11 cellular contexts compared by ENCODE assay signal in genomic region chr17:17810374-17811248, GRCh38. TPM values are rescaled to one million over a fixed set of nuclear protein-coding genes. Genes with fewer than 3 reads are reported as not detected.
DNase-seq lines count a peak whose midpoint lies in the region; ATAC-seq, FAIRE-seq and TF ChIP-seq lines count a peak whose summit lies in the region.
"Had no signal": no experiment of that assay in that cellular context is flagged by ENCODE, and none has a peak within 500 bp of the region (broad histone marks: within the 10 kb centered on the region; RNA-seq: fewer than 3 reads in every experiment).

No MANE protein-coding gene starts in this region.

- H3K9me3 ChIP-seq in kidney (ENCODE audit: control insufficient read depth in 1 of 2, low read length in 2 of 2) = no peaks in the 10 kb centered on the region

- H3K4me1 ChIP-seq in kidney (ENCODE audit: control insufficient read depth in 1 of 2, insufficient read depth in 1 of 2, low read depth in 1 of 2, low read length in 2 of 2) = peaks cover 6 to 14% of the 10 kb centered on the region in 2 donors

- peaks cover 6 to 10% of the 10 kb centered on the region in 2 donors for H3K36me3 ChIP-seq in kidney (ENCODE audit: control insufficient read depth in 1 of 2, insufficient read depth in 2 of 2, low read length in 2 of 2)

- peak overlapping the region; percentile 25 for H3K4me3 ChIP-seq in LNCaP clone FGC (ENCODE audit: low read depth, low read length)
- peak overlapping the region in 35 of 59 donors; percentile 3 to 53 (median 31) for H3K4me3 ChIP-seq in dorsolateral prefrontal cortex
- H3K4me3 ChIP-seq in kidney (ENCODE audit: low read length in 2 of 2) = no peak overlapping the region

- no peak for FAIRE-seq in kidney (lab: Jason Lieb, UNC)

- peak overlapping the region in 1 of 2 donors; percentile 58 for H3K9ac ChIP-seq in kidney (ENCODE audit: low read length in 2 of 2)

- H3K27me3 ChIP-seq in dorsolateral prefrontal cortex = no peaks in the 10 kb centered on the region

- H3K27ac ChIP-seq in dorsolateral prefrontal cortex (peak overlapping the region in 57 of 59 donors; percentile 3 to 99 (median 79)), kidney (ENCODE audit: low read depth in 2 of 2, low read length in 2 of 2) (peak overlapping the region; percentile 8 to 57), temporal lobe (ENCODE audit: low read depth, low read length) (peak overlapping the region; percentile 44)

- TF ChIP-seq CTCF in LNCaP clone FGC (IDR thresholded peaks at IDR 0.05; ENCODE audit: control insufficient read depth, extremely low read depth, insufficient read depth) (no peak), dorsolateral prefrontal cortex (IDR thresholded peaks at IDR 0.05 in 54 of 56, conservative IDR thresholded peaks at IDR 0.05 in 2 of 56; ENCODE audit: low read depth in 1 of 56, partially characterized antibody in 56 of 56) (peak in 1 of 56 donors; percentile 7), kidney (IDR thresholded peaks at IDR 0.05; ENCODE audit: borderline replicate concordance, extremely low read depth, insufficient read depth) (no peak)

- intact Hi-C loops in dorsolateral prefrontal cortex (cut with DNase I) (loop anchor here (5.0 to 10.0 kb wide), 5 partner anchors 37 to 227 kb away; partner anchors contain the start of genes ATPAF2 (in 2 of the 2), GID4 (in 2 of the 2) and RAI1 (in 2 of the 2)), kidney (cut with DNase I) (loop anchor here (5.0 kb wide), 1 partner anchor 52 kb away; no protein-coding TSS in a partner anchor)

- no peak for DNase-seq in LNCaP clone FGC (ENCODE audit: low read depth)
- no peak for DNase-seq in dorsolateral prefrontal cortex
- DNase-seq in kidney = no peak
- DNase-seq in NCI-H1092 treated with DMSO at 0.1 percent for 48 hours (lab: John Stamatoyannopoulos, UW) = no peak
- DNase-seq in NCI-H146 treated with DMSO at 0.1 percent for 48 hours (lab: John Stamatoyannopoulos, UW; ENCODE audit: unreplicated experiment) = no peak
- DNase-seq: activated CD4-positive, alpha-beta T cell treated with anti-CD3 and anti-CD28 coated beads, Interleukin-2, amount 50 U/mL, for 4 hours; NCI-H774; occipital lobe had no signal

- ATAC-seq in HG02610 (IDR thresholded peaks at IDR 0.05; ENCODE audit: unreplicated experiment) = no peak
- no peak for ATAC-seq in GM19023 (IDR thresholded peaks at IDR 0.05; ENCODE audit: unreplicated experiment)

RNA-seq across cellular contexts. Expression of gene SREBF1, which starts 26.2 kb away (rescaled TPM):
- total RNA-seq in dorsolateral prefrontal cortex (100 to 1,000 TPM in 84 of 120 experiments, 10 to 100 TPM in 36; 57.2 to 359 (median 120) TPM), kidney (48.3 TPM), temporal lobe (13.3 TPM)
- polyA plus RNA-seq in kidney (ENCODE audit: insufficient read depth, low read depth, low replicate concordance) = 37.6 TPM

Comparison
In these comparisons a context has a peak if more than half of its experiments do, and no peak if none do; other contexts are left out.
1. H3K4me3 ChIP-seq: peak in LNCaP clone FGC (single experiment) and dorsolateral prefrontal cortex (35 of 59); none in kidney (0 of 2).
2. Peak in every context shown above with its lines, with median percentiles within 50 percentile points of each other: H3K27ac ChIP-seq.